Comparison of ENCODE assay signal across 11 cellular contexts in the genomic region with DNA sequence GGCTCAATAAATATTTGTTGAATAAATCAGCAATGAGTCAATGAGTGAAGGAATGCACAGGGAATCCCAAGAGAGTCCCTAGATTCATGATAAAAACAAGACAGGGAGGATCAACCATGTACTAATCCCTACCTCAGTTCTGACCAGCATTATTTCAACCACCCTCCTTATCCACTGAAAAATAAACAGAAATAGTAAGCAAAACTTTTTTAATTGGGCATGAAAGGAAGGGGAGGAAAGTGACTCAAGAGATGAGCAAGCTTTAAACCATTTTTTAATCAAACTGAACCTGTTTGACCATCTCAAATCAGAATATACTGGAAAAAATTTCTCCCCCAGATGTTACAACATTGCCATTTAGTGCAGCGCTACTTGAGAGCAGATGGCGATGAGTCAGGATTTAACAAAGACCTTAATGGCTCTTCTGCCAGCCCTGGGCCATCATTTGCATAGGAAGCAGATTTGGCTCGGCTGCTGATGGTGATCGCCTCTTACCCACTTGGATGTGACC.
DNase-seq lines count a peak whose midpoint lies in the region; ATAC-seq, FAIRE-seq and TF ChIP-seq lines count a peak whose summit lies in the region.
"Had no signal": no experiment of that assay in that cellular context is flagged by ENCODE, and none has a peak within 500 bp of the region (broad histone marks: within the 10 kb centered on the region; RNA-seq: fewer than 3 reads in every experiment).

No MANE protein-coding gene starts in this region.

- H3K14ac ChIP-seq in H9 (ENCODE audit: insufficient read depth, low read length) = no peak overlapping the region
- H3K14ac ChIP-seq in H1 (ENCODE audit: insufficient read length) = no peak overlapping the region

- H3K4me3 ChIP-seq in H1 (ENCODE audit: extremely low read depth in 1 of 4, insufficient read depth in 2 of 4, low read depth in 3 of 4, low read length in 4 of 4) = no peak overlapping the region

- H4K91ac ChIP-seq in H9 (ENCODE audit: insufficient read length, low read depth, low read length) (no peak overlapping the region), H1 (replicated peaks; ENCODE audit: insufficient read length, low read length) (no peak overlapping the region)

- H3K9me3 Mint-ChIP-seq in H9 = peaks cover 0 to 4% of the 10 kb centered on the region in 2 experiments; a peak in 1 of 5 replicates

- H3K79me2 ChIP-seq in H9 (ENCODE audit: insufficient read depth, low read length) = no peaks in the 10 kb centered on the region
- no peaks in the 10 kb centered on the region for H3K79me2 ChIP-seq in H1 (ENCODE audit: control insufficient read depth in 1 of 2, insufficient read depth in 2 of 2, low read length in 2 of 2)

- no peak for TF ChIP-seq POLR2A in H1 (IDR thresholded peaks at IDR 0.05; ENCODE audit: control extremely low read depth in 1 of 2, low read depth in 2 of 2, low read length in 2 of 2)

- H3K27me3 Mint-ChIP-seq in H9 (ENCODE audit: low read depth) = no peaks in the 10 kb centered on the region
- H3K27me3 Mint-ChIP-seq: activated naive CD8-positive, alpha-beta T cell had no signal

- H2AFZ ChIP-seq in H9 (ENCODE audit: low read length) (no peak overlapping the region), H1 (ENCODE audit: low read length) (0 out of 2 replicates have a peak overlapping the region, but pooled peaks have one; percentile 5)

- H3K9me3 ChIP-seq in H9 (ENCODE audit: control insufficient read depth, low read depth, low read length) (no peaks in the 10 kb centered on the region), H1 (ENCODE audit: insufficient read depth in 2 of 2, low read depth in 1 of 2, low read length in 1 of 2) (no peaks in the 10 kb centered on the region)

- peak overlapping the region in 2 of 3 experiments; percentile 29 to 51; a peak in 3 of 7 replicates for H3K27ac Mint-ChIP-seq in H9
- H3K27ac Mint-ChIP-seq: activated naive CD8-positive, alpha-beta T cell had no signal

- TF ChIP-seq CTCF in H9 (conservative IDR thresholded peaks at IDR 0.05) = no peak
- no peak for TF ChIP-seq CTCF in H1 (IDR thresholded peaks at IDR 0.05; ENCODE audit: control extremely low read depth in 1 of 3, insufficient read depth in 1 of 3, low read depth in 1 of 3, low read length in 3 of 3)

- no peak overlapping the region for H3K4me3 Mint-ChIP-seq in H9
- H3K4me3 Mint-ChIP-seq: activated naive CD8-positive, alpha-beta T cell had no signal

- POLR2A ChIA-PET in H1 (lab: Charles Lee; ENCODE audit: partially characterized antibody) = no interaction called here

- no peak overlapping the region for H4K8ac ChIP-seq in H9 (replicated peaks; ENCODE audit: insufficient read length, low read depth, low read length)
- no peak overlapping the region for H4K8ac ChIP-seq in H1 (ENCODE audit: extremely low read depth, insufficient read depth, low read length)

- DNase-seq in H9 (peak; percentile 68), NCI-H345 (lab: John Stamatoyannopoulos, UW) (peak; percentile 57), H1 (ENCODE audit: low read depth in 1 of 2, low spot score in 2 of 2) (peak in 1 of 2 experiments; percentile 19), occipital lobe (lab: John Stamatoyannopoulos, UW) (peak; percentile 2), KBM-7 (no peak)
- DNase-seq: SW 1271 had no signal

- H3K27me3 ChIP-seq in H9 (ENCODE audit: insufficient read depth, low read length) (no peaks in the 10 kb centered on the region), H1 (replicated peaks in 1 of 4; ENCODE audit: control insufficient read depth in 3 of 4, extremely low read depth in 1 of 4, insufficient read depth in 3 of 4, low read length in 3 of 4) (no peaks in the 10 kb centered on the region)

- no peak overlapping the region for H2AK5ac ChIP-seq in H9 (ENCODE audit: insufficient read length, low read length)
- no peak overlapping the region for H2AK5ac ChIP-seq in H1 (ENCODE audit: low read depth, low read length)

- H3K23ac ChIP-seq in H9 (ENCODE audit: insufficient read length, low read depth, low read length) (no peak overlapping the region), H1 (ENCODE audit: insufficient read length) (no peak overlapping the region)

- CTCF ChIA-PET in H1 (lab: Charles Lee; ENCODE audit: partially characterized antibody) = interaction anchor here (1.4 kb wide), 1 partner anchor 62 kb away, joined by 3 read pairs; no protein-coding TSS in a partner anchor

- H4K5ac ChIP-seq in H9 (ENCODE audit: insufficient read length, low read depth, low read length) (no peak overlapping the region), H1 (ENCODE audit: insufficient read length, low read depth, low read length) (no peak overlapping the region)

- ATAC-seq in HG02981 (IDR thresholded peaks at IDR 0.05; ENCODE audit: unreplicated experiment) = no peak
- no peak for ATAC-seq in HG03039 (IDR thresholded peaks at IDR 0.05; ENCODE audit: unreplicated experiment)
- ATAC-seq in HG02642 (IDR thresholded peaks at IDR 0.05; ENCODE audit: poor library complexity, unreplicated experiment) = no peak

- H3K23me2 ChIP-seq in H9 (ENCODE audit: insufficient read length, low read depth, low read length, poor library complexity, severe bottlenecking) = no peaks in the 10 kb centered on the region
- no peaks in the 10 kb centered on the region for H3K23me2 ChIP-seq in H1 (ENCODE audit: low read depth, low read length)

- TF ChIP-seq EP300 in H1 (IDR thresholded peaks at IDR 0.05; ENCODE audit: borderline replicate concordance in 1 of 2, low read depth in 2 of 2, low read length in 2 of 2) = no peak

- no peak overlapping the region for H3K18ac ChIP-seq in H9 (ENCODE audit: insufficient read length, low read depth, low read length)
- H3K18ac ChIP-seq in H1 (ENCODE audit: extremely low read depth, low read length) = no peak overlapping the region

- H3K9ac ChIP-seq in H9 (ENCODE audit: extremely low read depth, insufficient read length, low read length) (no peak overlapping the region), H1 (replicated peaks in 1 of 4; ENCODE audit: extremely low read depth in 1 of 4, low read depth in 3 of 4, low read length in 3 of 4) (no peak overlapping the region)

- H2BK15ac ChIP-seq in H9 (ENCODE audit: low read depth, low read length) (no peak overlapping the region), H1 (ENCODE audit: low read length) (no peak overlapping the region)

- in situ Hi-C loops in KBM-7 (cut with MboI; ENCODE audit: low pct_unique_long_range_greater_than_20kb, low sequenced_read_pairs) = no loop called here

- no peaks in the 10 kb centered on the region for H3K4me1 ChIP-seq in H9 (ENCODE audit: insufficient read depth, low read length)
- H3K4me1 ChIP-seq in H1 (replicated peaks in 1 of 4; ENCODE audit: control insufficient read depth in 3 of 4, insufficient read depth in 4 of 4, low read length in 3 of 4) = no peaks in the 10 kb centered on the region; a peak in 1 of 7 replicates

- TF ChIP-seq RAD21 in H1 (IDR thresholded peaks at IDR 0.05 in 1 of 2, conservative IDR thresholded peaks at IDR 0.05 in 1 of 2; ENCODE audit: low read depth in 2 of 2, low read length in 2 of 2) = no peak

- no CpG with 5 or more reads among the region's 4 CpGs for WGBS in H9 (ENCODE audit: extremely low coverage, insufficient read length, low lambda C conversion rate)
- WGBS in H1 (ENCODE audit: extremely low coverage in 1 of 2, insufficient coverage in 1 of 2, insufficient read length in 1 of 2, insufficient replicate concordance in 2 of 2, low coverage in 1 of 2, low lambda C conversion rate in 2 of 2, missing lambda C conversion rate in 1 of 2), 2 experiments = 76% methylated on average over 4 of the region's 4 CpGs; no CpG with 5 or more reads in 1 of the 2 experiments

- no peak for FAIRE-seq in H1 (lab: Jason Lieb, UNC)
- FAIRE-seq: GM12891 had no signal

- no peaks in the 10 kb centered on the region for H3K79me1 ChIP-seq in H9 (ENCODE audit: insufficient read depth, low read depth, low read length, poor library complexity, severe bottlenecking)
- no peaks in the 10 kb centered on the region for H3K79me1 ChIP-seq in H1 (ENCODE audit: low read depth, low read length)

- peaks cover 0 to 4% (median 3%) of the 10 kb centered on the region in 3 experiments; a peak in 2 of 7 replicates for H3K36me3 Mint-ChIP-seq in H9 (ENCODE audit: insufficient read depth in 1 of 3, low read depth in 3 of 3)
- H3K36me3 Mint-ChIP-seq: activated naive CD8-positive, alpha-beta T cell had no signal

- H3K36me3 ChIP-seq in H1 (ENCODE audit: control insufficient read depth in 2 of 4, insufficient read depth in 4 of 4, low read length in 3 of 4) = no peaks in the 10 kb centered on the region

- H3K56ac ChIP-seq in H9 (ENCODE audit: insufficient read length, low read depth, low read length) = no peak overlapping the region
- H3K56ac ChIP-seq in H1 (replicated peaks; ENCODE audit: insufficient read length, low read depth, low read length) = no peak overlapping the region

- H2BK20ac ChIP-seq in H9 (ENCODE audit: low read depth, low read length, poor library complexity, severe bottlenecking) (no peak overlapping the region), H1 (ENCODE audit: low read length) (no peak overlapping the region)

- H3T11ph ChIP-seq in H9 (ENCODE audit: low read length) = no peak overlapping the region

- H3K27ac ChIP-seq in H9 (ENCODE audit: insufficient read length, low read depth, low read length) (no peak overlapping the region), H1 (ENCODE audit: low read depth, low read length) (no peak overlapping the region)

- H2BK12ac ChIP-seq in H9 (ENCODE audit: insufficient read length, low read depth, low read length) = no peak overlapping the region
- no peak overlapping the region for H2BK12ac ChIP-seq in H1 (ENCODE audit: low read depth, low read length)

- peaks cover 20 to 21% of the 10 kb centered on the region in 2 experiments for H3K4me1 Mint-ChIP-seq in H9

- H2BK5ac ChIP-seq in H9 (ENCODE audit: insufficient read length, low read length) (no peak overlapping the region), H1 (ENCODE audit: low read depth, low read length) (no peak overlapping the region)

- H3K4ac ChIP-seq in H9 (ENCODE audit: low read depth, low read length) = no peak overlapping the region
- H3K4ac ChIP-seq in H1 (replicated peaks; ENCODE audit: insufficient read length, low read depth, low read length) = peak overlapping the region; percentile 19

- H3K4me2 ChIP-seq in H9 (ENCODE audit: insufficient read depth, insufficient read length, low read length) = no peak overlapping the region
- H3K4me2 ChIP-seq in H1 (ENCODE audit: insufficient read depth in 1 of 2, low read depth in 2 of 2, low read length in 2 of 2) = no peak overlapping the region

- no peaks in the 10 kb centered on the region for H4K20me1 ChIP-seq in H9 (ENCODE audit: control insufficient read depth, insufficient read depth, insufficient read length)
- no peaks in the 10 kb centered on the region for H4K20me1 ChIP-seq in H1 (replicated peaks in 1 of 2; ENCODE audit: control insufficient read depth in 1 of 2, insufficient read depth in 2 of 2, low read length in 2 of 2)

- H2BK120ac ChIP-seq in H9 (ENCODE audit: low read depth, low read length, poor library complexity, severe bottlenecking) = no peak overlapping the region
- peak overlapping the region; percentile 35 for H2BK120ac ChIP-seq in H1 (replicated peaks; ENCODE audit: low read depth, low read length)

TF ChIP-seq in H1, 55 proteins besides CTCF, POLR2A, EP300 and RAD21 (continues in another document):
- TF ChIP-seq GTF2F1 (IDR thresholded peaks at IDR 0.05; ENCODE audit: borderline replicate concordance, low read depth, low read length) = no peak
- 0 out of 2 replicates have a peak, but pooled peaks have one; percentile 30 for TF ChIP-seq TCF12 (IDR thresholded peaks at IDR 0.05; ENCODE audit: low read depth, low read length)
- no peak for TF ChIP-seq CHD2 (IDR thresholded peaks at IDR 0.05; ENCODE audit: low read length)
